3 cellular contexts compared by ENCODE assay signal in the genomic region with DNA sequence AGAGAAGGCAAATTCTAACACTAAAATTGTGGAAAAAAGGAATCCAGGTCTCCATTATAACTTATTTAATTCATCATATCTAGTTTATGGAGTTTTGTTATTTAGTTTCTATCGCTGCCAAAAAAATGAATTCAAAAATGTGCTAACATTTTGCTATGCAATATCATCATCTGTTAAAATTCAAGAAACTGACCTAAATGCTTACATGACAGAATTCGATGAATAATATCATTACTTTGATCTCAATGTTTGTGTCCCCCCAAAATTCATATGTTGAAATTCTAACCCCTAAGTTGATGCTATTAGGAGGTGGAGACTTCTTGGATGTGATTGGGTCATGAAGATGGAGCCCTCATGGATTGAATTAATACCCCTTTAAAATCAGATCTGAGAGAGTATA.
TF ChIP-seq lines count a peak whose summit lies in the region.

No MANE protein-coding gene starts in this region.

TF ChIP-seq in HepG2, 621 proteins besides CTCF, POLR2A, EP300 and RAD21:
- TF ChIP-seq MAFF (IDR thresholded peaks at IDR 0.05; ENCODE audit: low read depth, low read length) (peak; percentile 80), MAFK (conservative IDR thresholded peaks at IDR 0.05 in 1 of 2, IDR thresholded peaks at IDR 0.05 in 1 of 2; ENCODE audit: low read length in 2 of 2) (peak; percentile 65 to 84)
- TF ChIP-seq, protein P1, sequence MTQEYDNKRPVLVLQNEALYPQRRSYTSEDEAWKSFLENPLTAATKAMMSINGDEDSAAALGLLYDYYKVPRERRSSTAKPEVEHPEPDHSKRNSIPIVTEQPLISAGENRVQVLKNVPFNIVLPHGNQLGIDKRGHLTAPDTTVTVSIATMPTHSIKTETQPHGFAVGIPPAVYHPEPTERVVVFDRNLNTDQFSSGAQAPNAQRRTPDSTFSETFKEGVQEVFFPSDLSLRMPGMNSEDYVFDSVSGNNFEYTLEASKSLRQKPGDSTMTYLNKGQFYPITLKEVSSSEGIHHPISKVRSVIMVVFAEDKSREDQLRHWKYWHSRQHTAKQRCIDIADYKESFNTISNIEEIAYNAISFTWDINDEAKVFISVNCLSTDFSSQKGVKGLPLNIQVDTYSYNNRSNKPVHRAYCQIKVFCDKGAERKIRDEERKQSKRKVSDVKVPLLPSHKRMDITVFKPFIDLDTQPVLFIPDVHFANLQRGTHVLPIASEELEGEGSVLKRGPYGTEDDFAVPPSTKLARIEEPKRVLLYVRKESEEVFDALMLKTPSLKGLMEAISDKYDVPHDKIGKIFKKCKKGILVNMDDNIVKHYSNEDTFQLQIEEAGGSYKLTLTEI (CRISPR knock-in tag; conservative IDR thresholded peaks at IDR 0.05), result no peak
TF ChIP-seq in HepG2: peak in this region for 2.

TF ChIP-seq in A549, 52 proteins besides CTCF, POLR2A, EP300 and RAD21:
- peak; percentile 50 for TF ChIP-seq MAFK (IDR thresholded peaks at IDR 0.05; ENCODE audit: partially characterized antibody)
- TF ChIP-seq FOSB (CRISPR knock-in tag; IDR thresholded peaks at IDR 0.05), result no peak
- TF ChIP-seq CHD4 (IDR thresholded peaks at IDR 0.05; ENCODE audit: borderline replicate concordance), result no peak

TF ChIP-seq in IMR-90, 13 proteins besides CTCF, POLR2A, EP300 and RAD21:
- TF ChIP-seq MAFK (IDR thresholded peaks at IDR 0.05; ENCODE audit: low read depth, low read length) (peak; percentile 71), RCOR1 (IDR thresholded peaks at IDR 0.05; ENCODE audit: insufficient replicate concordance, low read length) (no peak)
